ENCODE assay signal across 8 cellular contexts in genomic region chr7:65872776-65873581, GRCh38. TPM values are rescaled to one million over a fixed set of nuclear protein-coding genes. Genes with fewer than 3 reads are reported as not detected.
DNase-seq lines count a peak whose midpoint lies in the region; ATAC-seq, FAIRE-seq and TF ChIP-seq lines count a peak whose summit lies in the region.

TSS of gene VKORC1L1 (plus strand) at chr7:65873074. CDS start at chr7:65873372, 298 bp downstream.

- H3K27me3 Mint-ChIP-seq in activated naive CD8-positive, alpha-beta T cell treated with anti-CD3 and anti-CD28 coated beads, Interleukin-2, amount 50 U/mL, for 24 hours, result no peaks in the 10 kb centered on the region

- TF ChIP-seq POLR2A in GM12891 (IDR thresholded peaks at IDR 0.05; ENCODE audit: low read depth, low read length) (no peak), thyroid gland (IDR thresholded peaks at IDR 0.05) (peak in 1 of 2 donors; percentile 54)

- TF ChIP-seq CTCF in cardiac muscle cell (IDR thresholded peaks at IDR 0.05; ENCODE audit: low read depth, low read length), result no peak
- TF ChIP-seq CTCF in parathyroid adenoma (IDR thresholded peaks at IDR 0.05), result no peak
- no peak for TF ChIP-seq CTCF in thyroid gland (IDR thresholded peaks at IDR 0.05)

- H3K9me3 ChIP-seq in cardiac muscle cell (ENCODE audit: low read depth), result no peaks in the 10 kb centered on the region
- H3K9me3 ChIP-seq in parathyroid adenoma (ENCODE audit: control insufficient read depth, low read length), result no peaks in the 10 kb centered on the region
- H3K9me3 ChIP-seq in thyroid gland, result no peaks in the 10 kb centered on the region

- no peaks in the 10 kb centered on the region for H3K4me1 ChIP-seq in cardiac muscle cell (ENCODE audit: low read depth)
- H3K4me1 ChIP-seq in parathyroid adenoma, result peaks cover 4% of the 10 kb centered on the region
- peaks cover 4 to 8% of the 10 kb centered on the region in 2 donors for H3K4me1 ChIP-seq in thyroid gland

- peak within 1 kb of the TSS; percentile 96 for H2AFZ ChIP-seq in parathyroid adenoma

- ATAC-seq in HG02763 (IDR thresholded peaks at IDR 0.05; ENCODE audit: unreplicated experiment), result peak; percentile 94
- ATAC-seq in activated naive CD8-positive, alpha-beta T cell treated with anti-CD3 and anti-CD28 coated beads, Interleukin-2, amount 50 U/mL, for 24 hours, result peak; percentile 97

- no peak within 1 kb of the TSS for H3K9ac ChIP-seq in parathyroid adenoma

- peak within 1 kb of the TSS; percentile 81 for H3K27ac Mint-ChIP-seq in activated naive CD8-positive, alpha-beta T cell treated with anti-CD3 and anti-CD28 coated beads, Interleukin-2, amount 50 U/mL, for 24 hours

- peaks cover 14% of the 10 kb centered on the region for H3K79me2 ChIP-seq in parathyroid adenoma

- no peaks in the 10 kb centered on the region for H3K9me3 Mint-ChIP-seq in activated naive CD8-positive, alpha-beta T cell treated with anti-CD3 and anti-CD28 coated beads, Interleukin-2, amount 50 U/mL, for 24 hours

- peaks cover 4% of the 10 kb centered on the region for H3K36me3 Mint-ChIP-seq in activated naive CD8-positive, alpha-beta T cell treated with anti-CD3 and anti-CD28 coated beads, Interleukin-2, amount 50 U/mL, for 24 hours (ENCODE audit: low read depth)

- peaks cover 5% of the 10 kb centered on the region for H3K4me1 Mint-ChIP-seq in activated naive CD8-positive, alpha-beta T cell treated with anti-CD3 and anti-CD28 coated beads, Interleukin-2, amount 50 U/mL, for 24 hours

- no peaks in the 10 kb centered on the region for H3K27me3 ChIP-seq in cardiac muscle cell
- no peaks in the 10 kb centered on the region for H3K27me3 ChIP-seq in parathyroid adenoma (ENCODE audit: control insufficient read depth, insufficient read depth, low read length)
- H3K27me3 ChIP-seq in thyroid gland, result no peaks in the 10 kb centered on the region

- FAIRE-seq in GM12891 (lab: Jason Lieb, UNC), result peak; percentile 90

- H3K27ac ChIP-seq in cardiac muscle cell (peak within 1 kb of the TSS; percentile 85), parathyroid adenoma (peak within 1 kb of the TSS; percentile 61), thyroid gland (peak within 1 kb of the TSS in 1 of 3 donors; percentile 61)

- no peaks in the 10 kb centered on the region for H3K36me3 ChIP-seq in cardiac muscle cell
- no peaks in the 10 kb centered on the region for H3K36me3 ChIP-seq in parathyroid adenoma (ENCODE audit: control insufficient read depth, insufficient read depth, low read length)
- no peaks in the 10 kb centered on the region for H3K36me3 ChIP-seq in thyroid gland

- DNase-seq in GM12891 (ENCODE audit: insufficient read length, low spot score) (peak; percentile 78), NCI-H1417 (lab: John Stamatoyannopoulos, UW) (peak; percentile 95 to 96 (median 96)), T follicular helper cell (ENCODE audit: low read depth) (peak; percentile 87), cardiac muscle cell (ENCODE audit: low read depth in 1 of 2, low spot score in 1 of 2) (peak; percentile 95 to 96), thyroid gland (peak; percentile 94 to 95)
- DNase-seq in activated naive CD8-positive, alpha-beta T cell treated with anti-CD3 and anti-CD28 coated beads, Interleukin-2, amount 50 U/mL, for 24 hours, result peak; percentile 96

- peak within 1 kb of the TSS; percentile 88 for H3K4me3 Mint-ChIP-seq in activated naive CD8-positive, alpha-beta T cell treated with anti-CD3 and anti-CD28 coated beads, Interleukin-2, amount 50 U/mL, for 24 hours

- peak within 1 kb of the TSS; percentile 70 for H3K4me2 ChIP-seq in parathyroid adenoma (ENCODE audit: low read length)

- peak within 1 kb of the TSS; percentile 99 for H3K4me3 ChIP-seq in cardiac muscle cell
- H3K4me3 ChIP-seq in parathyroid adenoma (ENCODE audit: low read depth, low read length), result peak within 1 kb of the TSS; percentile 66
- H3K4me3 ChIP-seq in thyroid gland (replicated peaks in 1 of 3), result peak within 1 kb of the TSS; percentile 39 to 77 (median 71)

- 1% methylated on average over 5 to 9 of the region's 94 CpGs for WGBS in thyroid gland, 2 donors

- intact Hi-C loops in thyroid gland (cut with DNase I), result loop anchor here (5.0 kb wide), 1 partner anchor 109 kb away; the partner anchor contains the start of gene GUSB

TF ChIP-seq in GM12891, 5 proteins besides CTCF, POLR2A, EP300 and RAD21:
- TF ChIP-seq PAX5 (IDR thresholded peaks at IDR 0.05; ENCODE audit: insufficient read depth, low read length, severe bottlenecking) (no peak), POU2F2 (IDR thresholded peaks at IDR 0.05; ENCODE audit: low read depth, low read length) (no peak), TAF1 (IDR thresholded peaks at IDR 0.05; ENCODE audit: low read depth, low read length) (no peak), SPI1 (IDR thresholded peaks at IDR 0.05; ENCODE audit: low read depth, low read length) (no peak), POLR2AphosphoS5 (IDR thresholded peaks at IDR 0.05; ENCODE audit: low read depth, low read length) (no peak)

RNA-seq across cellular contexts. Expression of gene VKORC1L1, which starts in this region (rescaled TPM):
- 4.9 TPM for polyA plus RNA-seq in GM12891 (2012; ENCODE audit: low read depth, missing spikeins)
- total RNA-seq in cardiac muscle cell (7.3 and 8.6 TPM in 2 replicates), thyroid gland (10 to 100 TPM; 13.9 to 21.0 (median 18.2) TPM)
- polyA plus RNA-seq in cardiac muscle cell, result 12.8 and 14.6 TPM in 2 replicates
